In genomic region chr22:41919357-41920224, GRCh38 we compare ENCODE assay signal across 8 cellular contexts. TPM values are rescaled to one million over a fixed set of nuclear protein-coding genes. Genes with fewer than 3 reads are reported as not detected.
DNase-seq lines count a peak whose midpoint lies in the region; ATAC-seq lines count a peak whose summit lies in the region.

No MANE protein-coding gene starts in this region.

- peaks cover 10% of the 10 kb centered on the region for H3K4me1 Mint-ChIP-seq in T-helper 2 cell treated with Interferon-gamma antibody and Interleukin-4, amounts not matched to agents 5 μg/mL and 100 μg/mL, for 36 hours (ENCODE audit: low read depth)

- peak; percentile 51 for ATAC-seq in HG02884 (IDR thresholded peaks at IDR 0.05; ENCODE audit: unreplicated experiment)

- 10 to 14% methylated on average over 44 to 53 of the region's 62 CpGs for WGBS in mesodermal cell (ENCODE audit: insufficient coverage in 2 of 2), 2 experiments
- WGBS in thymus: 4% methylated on average over 62 of the region's 62 CpGs

- peak overlapping the region; percentile 67 for H3K4me3 Mint-ChIP-seq in T-helper 2 cell treated with Interferon-gamma antibody and Interleukin-4, amounts not matched to agents 5 μg/mL and 100 μg/mL, for 36 hours

- no peaks in the 10 kb centered on the region for H3K9me3 ChIP-seq in effector memory CD4-positive, alpha-beta T cell (ENCODE audit: control insufficient read depth, low read length)
- H3K9me3 ChIP-seq in mesodermal cell (ENCODE audit: control insufficient read depth, low read length) (no peaks in the 10 kb centered on the region), thymus (ENCODE audit: control insufficient read depth) (no peaks in the 10 kb centered on the region)

- no peaks in the 10 kb centered on the region for H3K36me3 ChIP-seq in effector memory CD4-positive, alpha-beta T cell (ENCODE audit: control insufficient read depth, insufficient read depth, low read length)
- no peaks in the 10 kb centered on the region for H3K36me3 ChIP-seq in mesodermal cell (ENCODE audit: control insufficient read depth, insufficient read depth, low read length)
- no peaks in the 10 kb centered on the region for H3K36me3 ChIP-seq in thymus (ENCODE audit: control insufficient read depth, insufficient read depth)

- peaks cover 16% of the 10 kb centered on the region for H3K4me1 ChIP-seq in effector memory CD4-positive, alpha-beta T cell (ENCODE audit: control insufficient read depth, insufficient read depth, low read length, poor library complexity, severe bottlenecking)
- H3K4me1 ChIP-seq in mesodermal cell (ENCODE audit: control insufficient read depth, insufficient read depth, low read length, poor library complexity, severe bottlenecking): peaks cover 4% of the 10 kb centered on the region
- H3K4me1 ChIP-seq in thymus (ENCODE audit: control insufficient read depth, insufficient read depth, low read length): peaks cover 8% of the 10 kb centered on the region

- H3K27ac ChIP-seq in effector memory CD4-positive, alpha-beta T cell (ENCODE audit: insufficient read depth, low read length, poor library complexity, severe bottlenecking): peak overlapping the region; percentile 18
- H3K27ac ChIP-seq in mesodermal cell (ENCODE audit: low read depth, low read length, severe bottlenecking) (no peak overlapping the region), thymus (ENCODE audit: low read depth) (no peak overlapping the region)

- H3K27me3 Mint-ChIP-seq in T-helper 2 cell treated with Interferon-gamma antibody and Interleukin-4, amounts not matched to agents 5 μg/mL and 100 μg/mL, for 36 hours (ENCODE audit: low read depth): peaks cover 28% of the 10 kb centered on the region

- no peaks in the 10 kb centered on the region for H3K9me3 Mint-ChIP-seq in T-helper 2 cell treated with Interferon-gamma antibody and Interleukin-4, amounts not matched to agents 5 μg/mL and 100 μg/mL, for 36 hours

- no peaks in the 10 kb centered on the region for H3K36me3 Mint-ChIP-seq in T-helper 2 cell treated with Interferon-gamma antibody and Interleukin-4, amounts not matched to agents 5 μg/mL and 100 μg/mL, for 36 hours (ENCODE audit: low read depth)

- H3K27me3 ChIP-seq in effector memory CD4-positive, alpha-beta T cell (replicated peaks; ENCODE audit: control insufficient read depth, insufficient read depth, low read length, poor library complexity, severe bottlenecking): peaks cover 3% of the 10 kb centered on the region
- H3K27me3 ChIP-seq in thymus (ENCODE audit: control insufficient read depth, insufficient read depth): peaks cover 50% of the 10 kb centered on the region

- DNase-seq in SKM-1 treated with dmso at 0.1 percent for 144 hours (lab: John Stamatoyannopoulos, UW; ENCODE audit: unreplicated experiment): peak; percentile 37
- DNase-seq in SKM-1 (lab: John Stamatoyannopoulos, UW; ENCODE audit: unreplicated experiment): no peak
- DNase-seq in T-helper 2 cell treated with Interferon-gamma antibody and Interleukin-4, amounts not matched to agents 5 μg/mL and 100 μg/mL, for 36 hours (ENCODE audit: low spot score): peak; percentile 47
- DNase-seq in effector memory CD4-positive, alpha-beta T cell: no peak
- no peak for DNase-seq in SHP77 treated with DMSO at 0.1 percent for 48 hours (lab: John Stamatoyannopoulos, UW)

- H3K27ac Mint-ChIP-seq in T-helper 2 cell treated with Interferon-gamma antibody and Interleukin-4, amounts not matched to agents 5 μg/mL and 100 μg/mL, for 36 hours: no peak overlapping the region

- H3K4me3 ChIP-seq in effector memory CD4-positive, alpha-beta T cell (ENCODE audit: insufficient read depth, low read depth, low read length, poor library complexity, severe bottlenecking): peak overlapping the region; percentile 68
- H3K4me3 ChIP-seq in mesodermal cell (ENCODE audit: extremely low read depth, insufficient read depth, low read length, poor library complexity, severe bottlenecking) (peak overlapping the region; percentile 33), thymus (ENCODE audit: low read length) (peak overlapping the region; percentile 51)

RNA-seq across cellular contexts. Expression of gene SHISA8, which starts 4.7 kb away (rescaled TPM):
- polyA plus RNA-seq in mesodermal cell (2013, experiment 1 of 2): not detected
- polyA plus RNA-seq in mesodermal cell (2013, experiment 2 of 2): not detected
- 2.9 TPM for polyA plus RNA-seq in thymus

RNA-seq across cellular contexts. Expression of gene TNFRSF13C, which starts 7.0 kb away (rescaled TPM):
- 0.92 TPM for polyA plus RNA-seq in mesodermal cell (2013, experiment 1 of 2)
- 1.1 TPM for polyA plus RNA-seq in mesodermal cell (2013, experiment 2 of 2)
- polyA plus RNA-seq in thymus: 6.1 TPM

RNA-seq across cellular contexts. Expression of gene CENPM, which starts 27.4 kb away (rescaled TPM):
- 14.5 TPM for polyA plus RNA-seq in mesodermal cell (2013, experiment 1 of 2)
- polyA plus RNA-seq in mesodermal cell (2013, experiment 2 of 2): 14.1 TPM
- polyA plus RNA-seq in thymus: 13.1 TPM

RNA-seq across cellular contexts. Expression of gene SEPTIN3, which starts 49.7 kb away (rescaled TPM):
- polyA plus RNA-seq in mesodermal cell (2013, experiment 1 of 2): 6.2 TPM
- 3.4 TPM for polyA plus RNA-seq in mesodermal cell (2013, experiment 2 of 2)
- 1.2 TPM for polyA plus RNA-seq in thymus

Comparison
In these comparisons a context has a peak if more than half of its experiments do, and no peak if none do; other contexts are left out.
1. DNase-seq: peak in SKM-1 treated with dmso at 0.1 percent for 144 hours (single experiment) and T-helper 2 cell treated with Interferon-gamma antibody and Interleukin-4, amounts not matched to agents 5 μg/mL and 100 μg/mL, for 36 hours (single experiment); none in SKM-1 (single experiment), effector memory CD4-positive, alpha-beta T cell (0 of 3) and SHP77 treated with DMSO at 0.1 percent for 48 hours (single experiment).
2. Peak in every context shown above with its lines, with median percentiles within 50 percentile points of each other: H3K4me3 ChIP-seq.